Comparison of ENCODE assay signal across 1 cellular context in the genomic region with DNA sequence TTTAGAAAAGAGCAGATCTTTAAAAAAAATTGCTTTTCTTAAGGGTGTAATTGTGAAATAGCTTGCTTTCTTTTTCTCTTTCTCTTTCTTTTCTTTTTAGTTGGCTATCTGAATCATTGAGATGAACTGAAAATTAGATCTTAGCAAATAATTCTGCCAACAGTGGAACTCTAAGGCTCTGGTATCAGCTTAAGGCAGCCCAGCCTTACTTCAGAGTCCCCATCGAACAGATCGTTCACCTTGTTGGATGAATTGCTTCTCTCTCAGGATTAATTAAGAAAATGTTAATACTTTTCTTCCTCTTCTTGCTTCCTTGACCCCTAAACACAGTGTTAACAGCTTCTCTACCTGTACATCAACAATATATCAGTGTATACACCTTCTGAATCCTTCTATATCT.
A peak's percentile ranks its signal among the peaks of the same experiment; 100 is the strongest.
TF ChIP-seq lines count a peak whose summit lies in the region.

No MANE protein-coding gene starts in this region.

TF ChIP-seq in GM12878, 131 proteins besides CTCF, POLR2A, EP300 and RAD21 (continued from another document):
- TF ChIP-seq, protein P1, sequence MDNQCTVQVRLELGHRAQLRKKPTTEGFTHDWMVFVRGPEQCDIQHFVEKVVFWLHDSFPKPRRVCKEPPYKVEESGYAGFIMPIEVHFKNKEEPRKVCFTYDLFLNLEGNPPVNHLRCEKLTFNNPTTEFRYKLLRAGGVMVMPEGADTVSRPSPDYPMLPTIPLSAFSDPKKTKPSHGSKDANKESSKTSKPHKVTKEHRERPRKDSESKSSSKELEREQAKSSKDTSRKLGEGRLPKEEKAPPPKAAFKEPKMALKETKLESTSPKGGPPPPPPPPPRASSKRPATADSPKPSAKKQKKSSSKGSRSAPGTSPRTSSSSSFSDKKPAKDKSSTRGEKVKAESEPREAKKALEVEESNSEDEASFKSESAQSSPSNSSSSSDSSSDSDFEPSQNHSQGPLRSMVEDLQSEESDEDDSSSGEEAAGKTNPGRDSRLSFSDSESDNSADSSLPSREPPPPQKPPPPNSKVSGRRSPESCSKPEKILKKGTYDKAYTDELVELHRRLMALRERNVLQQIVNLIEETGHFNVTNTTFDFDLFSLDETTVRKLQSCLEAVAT (IDR thresholded peaks at IDR 0.05) = peak; percentile 91
